1 cellular context compared by ENCODE assay signal in the genomic region with DNA sequence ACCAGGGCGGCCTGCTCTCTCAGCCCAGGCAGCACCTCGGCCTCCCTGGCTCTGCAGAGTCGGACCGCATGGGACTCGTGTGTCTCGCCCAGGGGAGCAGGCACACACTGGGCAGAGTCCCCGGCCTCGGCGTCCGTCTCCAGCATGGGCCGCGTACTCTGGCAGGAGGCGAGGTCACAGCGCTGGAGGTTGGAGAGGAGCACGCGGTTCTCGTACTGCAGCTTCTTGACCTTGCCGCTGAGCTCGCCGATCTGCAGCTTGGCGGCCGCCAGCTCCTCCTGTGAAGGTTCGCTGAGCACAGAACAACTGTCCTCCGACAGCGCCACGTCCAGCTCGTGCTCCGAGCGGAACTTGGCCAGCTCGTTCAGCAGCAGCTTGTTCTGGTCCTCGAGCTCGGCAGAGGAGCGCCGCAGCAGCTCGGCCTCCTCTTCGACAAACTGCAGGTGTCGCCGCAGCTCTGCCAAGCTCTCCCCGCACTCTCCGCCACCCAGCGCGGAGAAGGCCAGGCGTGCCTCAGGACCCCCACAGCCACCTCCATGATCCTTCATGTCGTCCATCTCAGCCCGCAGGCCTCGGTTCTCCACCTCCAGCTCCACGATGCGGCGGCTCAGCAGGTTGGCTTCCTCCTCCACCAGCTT.
TF ChIP-seq lines count a peak whose summit lies in the region.

No MANE protein-coding gene starts in this region.

TF ChIP-seq in HEK293T, 16 proteins besides CTCF, POLR2A, EP300 and RAD21:
- no peak for TF ChIP-seq FOXK2 (IDR thresholded peaks at IDR 0.05)
- TF ChIP-seq TARDBP (IDR thresholded peaks at IDR 0.05): no peak
- no peak for TF ChIP-seq BHLHE40 (IDR thresholded peaks at IDR 0.05; ENCODE audit: borderline replicate concordance)
- TF ChIP-seq, protein P1, sequence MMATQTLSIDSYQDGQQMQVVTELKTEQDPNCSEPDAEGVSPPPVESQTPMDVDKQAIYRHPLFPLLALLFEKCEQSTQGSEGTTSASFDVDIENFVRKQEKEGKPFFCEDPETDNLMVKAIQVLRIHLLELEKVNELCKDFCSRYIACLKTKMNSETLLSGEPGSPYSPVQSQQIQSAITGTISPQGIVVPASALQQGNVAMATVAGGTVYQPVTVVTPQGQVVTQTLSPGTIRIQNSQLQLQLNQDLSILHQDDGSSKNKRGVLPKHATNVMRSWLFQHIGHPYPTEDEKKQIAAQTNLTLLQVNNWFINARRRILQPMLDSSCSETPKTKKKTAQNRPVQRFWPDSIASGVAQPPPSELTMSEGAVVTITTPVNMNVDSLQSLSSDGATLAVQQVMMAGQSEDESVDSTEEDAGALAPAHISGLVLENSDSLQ (IDR thresholded peaks at IDR 0.05): no peak
- no peak for TF ChIP-seq L3MBTL2 (conservative IDR thresholded peaks at IDR 0.05)
- TF ChIP-seq SUZ12 (IDR thresholded peaks at IDR 0.05): no peak
- TF ChIP-seq HDGF (IDR thresholded peaks at IDR 0.05; ENCODE audit: borderline replicate concordance): no peak
- TF ChIP-seq LEF1 (IDR thresholded peaks at IDR 0.05; ENCODE audit: borderline replicate concordance): no peak
- no peak for TF ChIP-seq ARNT (IDR thresholded peaks at IDR 0.05)
- no peak for TF ChIP-seq CTBP1 (IDR thresholded peaks at IDR 0.05; ENCODE audit: borderline replicate concordance)
- TF ChIP-seq ELF4 (IDR thresholded peaks at IDR 0.05): no peak
- TF ChIP-seq ZNF384 (IDR thresholded peaks at IDR 0.05): no peak
- TF ChIP-seq FOXM1 (IDR thresholded peaks at IDR 0.05; ENCODE audit: borderline replicate concordance): no peak
- TF ChIP-seq FOXA1 (IDR thresholded peaks at IDR 0.05): no peak
